Comparison of ENCODE assay signal across 22 cellular contexts in the genomic region with DNA sequence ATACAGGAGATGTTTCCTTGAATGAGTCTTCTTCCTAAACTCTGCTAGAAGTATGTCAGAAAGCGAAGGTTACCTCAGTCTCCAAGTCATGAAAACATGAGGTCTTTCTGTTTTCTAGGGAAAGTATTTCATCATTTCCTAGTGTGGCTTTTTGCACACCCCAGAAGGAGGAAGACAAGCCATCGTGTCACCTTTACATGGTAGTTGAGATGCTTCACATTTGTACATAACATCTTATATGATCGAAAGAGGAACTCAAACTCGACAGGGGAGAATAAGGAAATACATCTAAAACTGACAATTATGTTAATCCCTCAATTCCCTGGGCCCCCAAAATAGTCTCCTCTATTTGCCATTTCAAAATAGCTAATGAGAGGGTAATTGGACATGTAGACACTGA.
A peak's percentile ranks its signal among the peaks of the same experiment; 100 is the strongest.
DNase-seq lines count a peak whose midpoint lies in the region; ATAC-seq, FAIRE-seq and TF ChIP-seq lines count a peak whose summit lies in the region.
"Had no signal": no experiment of that assay in that cellular context is flagged by ENCODE, and none has a peak within 500 bp of the region (broad histone marks: within the 10 kb centered on the region; RNA-seq: fewer than 3 reads in every experiment).

No MANE protein-coding gene starts in this region.

- peak overlapping the region; percentile 54 for H3K9ac ChIP-seq in OCI-LY3 (ENCODE audit: low read length)
- H3K9ac ChIP-seq: GM23248 had no signal

- H3K27ac ChIP-seq in OCI-LY3 (ENCODE audit: low read length) = peak overlapping the region; percentile 81
- H3K27ac ChIP-seq: GM23248, pancreas, uterus had no signal

- peaks cover 68% of the 10 kb centered on the region for H3K4me1 ChIP-seq in OCI-LY3 (ENCODE audit: low read length)
- H3K4me1 ChIP-seq: pancreas had no signal

- no peaks in the 10 kb centered on the region for H3K27me3 ChIP-seq in OCI-LY3 (ENCODE audit: low read depth, low read length)
- H3K27me3 ChIP-seq: pancreas, uterus had no signal

- no peak for TF ChIP-seq CTCF in OCI-LY3 (IDR thresholded peaks at IDR 0.05; ENCODE audit: low read depth, low read length)

- peak overlapping the region; percentile 72 for H3K4me2 ChIP-seq in OCI-LY3 (ENCODE audit: low read length)

- DNase-seq in GF-D8 (lab: John Stamatoyannopoulos, UW) (peak; percentile 16), KG1 (lab: John Stamatoyannopoulos, UW) (peak; percentile 12), NCI-H128 (lab: John Stamatoyannopoulos, UW; ENCODE audit: unreplicated experiment) (no peak), DMS 273 (lab: John Stamatoyannopoulos, UW; ENCODE audit: unreplicated experiment) (no peak), hippocampal formation (lab: John Stamatoyannopoulos, UW) (no peak), H54 (ENCODE audit: insufficient read length, low spot score) (no peak)
- DNase-seq: GM23248, mesenchymal stem cell, natural killer cell, NCI-H2029, NCI-H446, pancreas, SHP77 treated with DMSO at 0.1 percent for 48 hours, uterus had no signal

- H4K20me1 ChIP-seq in OCI-LY3 (ENCODE audit: insufficient read depth, low read length) = no peaks in the 10 kb centered on the region

- TF ChIP-seq POLR2A in H54 (IDR thresholded peaks at IDR 0.05; ENCODE audit: low read depth, low read length) = no peak

- H3K36me3 ChIP-seq in OCI-LY3 (replicated peaks; ENCODE audit: low read depth, low read length) = peaks cover 20% of the 10 kb centered on the region
- H3K36me3 ChIP-seq: pancreas, uterus had no signal

- no peaks in the 10 kb centered on the region for H3K79me2 ChIP-seq in OCI-LY3 (ENCODE audit: low read length)

- FAIRE-seq in H54 (lab: Jason Lieb, UNC) = no peak
- FAIRE-seq: colon, D721Med, endothelial cell of umbilical vein, G401.6, pancreas had no signal

- H2AFZ ChIP-seq in OCI-LY3 (ENCODE audit: low read depth, low read length) = peak overlapping the region; percentile 66
- H2AFZ ChIP-seq: GM23248 had no signal

- peaks cover 8% of the 10 kb centered on the region for H3K9me3 ChIP-seq in OCI-LY3 (ENCODE audit: insufficient read depth, low read length)
- H3K9me3 ChIP-seq: pancreas, uterus had no signal

- H3K4me3 ChIP-seq in OCI-LY3 (ENCODE audit: low read length) = peak overlapping the region; percentile 43
- H3K4me3 ChIP-seq: GM23248, pancreas, uterus had no signal

- peak; percentile 28 for ATAC-seq in esophagus mucosa
- ATAC-seq: activated naive CD4-positive, alpha-beta T cell treated with anti-CD3 and anti-CD28 coated beads, Interleukin-2, amount 50 U/mL, for 72 hours; natural killer cell; pancreas; sciatic nerve had no signal

Comparison
In these comparisons a context has a peak if more than half of its experiments do, and no peak if none do; other contexts are left out.
1. DNase-seq: peak in GF-D8 (single experiment) and KG1 (single experiment); none in NCI-H128 (single experiment), DMS 273 (single experiment), hippocampal formation (0 of 2) and H54 (single experiment).